In the genomic region with DNA sequence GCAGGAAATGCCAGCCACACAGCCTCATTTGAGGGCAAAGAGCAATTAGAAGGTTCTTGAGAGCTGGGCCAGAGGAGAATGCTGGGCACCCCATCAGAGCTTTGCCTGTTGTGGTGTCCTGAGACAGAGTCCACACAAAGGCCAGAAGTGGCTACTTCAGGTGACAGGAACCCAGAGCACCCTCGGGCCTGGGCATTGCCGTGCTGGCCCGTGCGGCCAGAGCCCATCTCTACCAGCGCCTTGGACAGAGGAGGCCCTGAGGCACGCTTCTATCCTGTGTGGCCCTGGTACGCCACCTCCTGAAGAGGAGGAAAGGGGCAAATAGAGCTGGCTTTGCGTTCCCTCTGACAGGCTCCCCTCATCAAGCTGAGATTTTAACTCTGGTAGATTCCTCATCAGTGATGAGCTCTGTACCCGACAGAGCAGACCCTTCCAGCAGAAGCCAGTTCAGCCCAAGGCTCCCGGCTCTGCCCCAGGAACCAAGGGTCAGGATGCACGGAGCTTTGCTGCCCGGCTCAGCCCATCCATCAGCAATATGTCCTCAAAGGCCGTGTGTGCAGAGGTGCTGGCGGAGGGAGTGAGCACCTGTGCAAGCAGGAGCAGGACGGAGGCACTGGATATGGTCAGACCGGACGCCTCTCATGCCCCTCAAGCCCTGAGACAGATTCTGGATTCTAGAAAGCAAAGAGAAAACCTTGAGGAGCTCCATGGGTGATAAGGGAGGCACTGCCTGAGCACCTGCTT, we compare ENCODE assay signal across 25 cellular contexts. TPM values are rescaled to one million over a fixed set of nuclear protein-coding genes. Genes with fewer than 3 reads are reported as not detected.
A peak's percentile ranks its signal among the peaks of the same experiment; 100 is the strongest.
DNase-seq lines count a peak whose midpoint lies in the region; ATAC-seq and TF ChIP-seq lines count a peak whose summit lies in the region.
"Had no signal": no experiment of that assay in that cellular context is flagged by ENCODE, and none has a peak within 500 bp of the region (broad histone marks: within the 10 kb centered on the region; RNA-seq: fewer than 3 reads in every experiment).

No MANE protein-coding gene starts in this region.

- WGBS in spleen, 5 donors, result 81 to 91% (median 87%) methylated on average over 16 to 17 of the region's 17 CpGs

- DNase-seq in Right ventricle myocardium inferior (ENCODE audit: missing footprints) (peak; percentile 41), right atrium auricular region (ENCODE audit: low spot score) (no peak), RWPE2 (ENCODE audit: low spot score) (peak; percentile 29), neural crest cell (ENCODE audit: low read depth, low spot score) (no peak), spleen (peak; percentile 58), NOMO-1 treated with DMSO at 0.1 percent for 48 hours (lab: John Stamatoyannopoulos, UW; ENCODE audit: unreplicated experiment) (no peak), NCI-H82 (lab: John Stamatoyannopoulos, UW) (no peak), T-helper 9 cell (no peak)
- DNase-seq: 8988T, ACHN, BE2C, Calu3, DND-41, KBM-7, MV-4-11, NCI-H1105 treated with DMSO at 0.1 percent for 48 hours, NCI-H2029, NCI-H2171, NCI-H226, NCI-H510A, NCI-H69, PC-3 had no signal

- H3K27me3 ChIP-seq in right atrium auricular region (no peaks in the 10 kb centered on the region), RWPE2 (ENCODE audit: insufficient read depth, poor library complexity, severe bottlenecking) (peaks cover 14% of the 10 kb centered on the region), spleen (replicated peaks in 1 of 7) (peaks cover 0 to 26% (median 17%) of the 10 kb centered on the region in 7 donors)

- H3K9me3 ChIP-seq in right atrium auricular region, result no peaks in the 10 kb centered on the region
- H3K9me3 ChIP-seq in RWPE2 (ENCODE audit: severe bottlenecking), result no peaks in the 10 kb centered on the region
- H3K9me3 ChIP-seq in spleen, result no peaks in the 10 kb centered on the region
- H3K9me3 ChIP-seq: BE2C had no signal

- peaks cover 17% of the 10 kb centered on the region for H3K4me1 Mint-ChIP-seq in neural crest cell

- no peak overlapping the region for H3K4me3 ChIP-seq in right atrium auricular region
- no peak overlapping the region for H3K4me3 ChIP-seq in RWPE2 (ENCODE audit: severe bottlenecking)
- no peak overlapping the region for H3K4me3 ChIP-seq in spleen

- no peaks in the 10 kb centered on the region for H3K36me3 ChIP-seq in right atrium auricular region
- H3K36me3 ChIP-seq in RWPE2 (ENCODE audit: low read depth), result no peaks in the 10 kb centered on the region
- H3K36me3 ChIP-seq in spleen, result no peaks in the 10 kb centered on the region
- H3K36me3 ChIP-seq: BE2C had no signal

- H3K9me3 Mint-ChIP-seq in neural crest cell, result no peaks in the 10 kb centered on the region

- H3K4me1 ChIP-seq in right atrium auricular region, result peaks cover 0 to 25% of the 10 kb centered on the region in 2 donors
- peaks cover 4% of the 10 kb centered on the region for H3K4me1 ChIP-seq in RWPE2 (ENCODE audit: insufficient read depth, poor library complexity, severe bottlenecking)
- peaks cover 18 to 31% (median 28%) of the 10 kb centered on the region in 6 donors for H3K4me1 ChIP-seq in spleen
- H3K4me1 ChIP-seq: BE2C had no signal

- TF ChIP-seq POLR2A in spleen (IDR thresholded peaks at IDR 0.05), result no peak

- H3K27ac Mint-ChIP-seq in neural crest cell (ENCODE audit: unreplicated experiment), result no peak overlapping the region

- H3K27ac ChIP-seq in right atrium auricular region (no peak overlapping the region), RWPE2 (ENCODE audit: poor library complexity, severe bottlenecking) (no peak overlapping the region), spleen (no peak overlapping the region)

- H3K4me3 Mint-ChIP-seq in neural crest cell, result peak overlapping the region; percentile 66

- ATAC-seq in Right ventricle myocardium inferior (no peak), RWPE2 (ENCODE audit: low read depth) (no peak)
- ATAC-seq: HCT116, PC-3 had no signal

- TF ChIP-seq CTCF in right atrium auricular region (IDR thresholded peaks at IDR 0.05) (no peak), RWPE2 (IDR thresholded peaks at IDR 0.05; ENCODE audit: poor library complexity, severe bottlenecking) (no peak), neural crest cell (conservative IDR thresholded peaks at IDR 0.05) (no peak), spleen (IDR thresholded peaks at IDR 0.05 in 8 of 11, conservative IDR thresholded peaks at IDR 0.05 in 3 of 11) (no peak)

- peaks cover 27% of the 10 kb centered on the region for H3K27me3 Mint-ChIP-seq in neural crest cell (ENCODE audit: low read depth)

- H3K36me3 Mint-ChIP-seq in neural crest cell (ENCODE audit: low read depth), result no peaks in the 10 kb centered on the region

- intact Hi-C loops in Right ventricle myocardium inferior (cut with DNase I), result loop anchor here (5.0 kb wide), 2 partner anchors 53 to 143 kb away; no protein-coding TSS in a partner anchor
- intact Hi-C loops in spleen (cut with DNase I; ENCODE audit: low total_unique reads), result loop anchor here (5.0 to 10.0 kb wide), 2 partner anchors 73 to 115 kb away; no protein-coding TSS in a partner anchor

RNA-seq across cellular contexts. Expression of a gene that starts 3.4 kb away (rescaled TPM):
- total RNA-seq in Right ventricle myocardium inferior (45.3 TPM), right atrium auricular region (100 to 1,000 TPM in 1 of 2 donors, 10 to 100 TPM in 1; 37.9 to 131 TPM), neural crest cell (8.0 and 8.3 TPM in 2 replicates), spleen (10 to 100 TPM in 5 of 7 donors, 1 to 10 TPM in 2; 6.6 to 52.3 (median 13.1) TPM)
- polyA plus RNA-seq in spleen, result 1 to 10 TPM; 2.9 to 7.9 (median 3.3) TPM
- total RNA-seq: Calu3, HT1080, LHCN-M2 had no signal

RNA-seq across cellular contexts. Expression of a gene that starts 22.8 kb away (rescaled TPM):
- total RNA-seq in Right ventricle myocardium inferior (40.4 TPM), right atrium auricular region (10 to 100 TPM; 36.7 to 41.0 TPM), neural crest cell (20.5 and 22.2 TPM in 2 replicates), spleen (10 to 100 TPM; 13.8 to 19.2 (median 16.6) TPM)
- polyA plus RNA-seq in spleen, result 10 to 100 TPM in 2 of 3 donors, 1 to 10 TPM in 1; 8.5 to 13.7 (median 10.3) TPM

Comparison
In these comparisons a context has a peak if more than half of its experiments do, and no peak if none do; other contexts are left out.
1. DNase-seq: peak in Right ventricle myocardium inferior (single experiment), RWPE2 (single experiment) and spleen (single experiment); none in right atrium auricular region (single experiment), neural crest cell (single experiment), NOMO-1 treated with DMSO at 0.1 percent for 48 hours (single experiment), NCI-H82 (single experiment) and T-helper 9 cell (single experiment).